Comparison of ENCODE assay signal across 32 cellular contexts in the genomic region with DNA sequence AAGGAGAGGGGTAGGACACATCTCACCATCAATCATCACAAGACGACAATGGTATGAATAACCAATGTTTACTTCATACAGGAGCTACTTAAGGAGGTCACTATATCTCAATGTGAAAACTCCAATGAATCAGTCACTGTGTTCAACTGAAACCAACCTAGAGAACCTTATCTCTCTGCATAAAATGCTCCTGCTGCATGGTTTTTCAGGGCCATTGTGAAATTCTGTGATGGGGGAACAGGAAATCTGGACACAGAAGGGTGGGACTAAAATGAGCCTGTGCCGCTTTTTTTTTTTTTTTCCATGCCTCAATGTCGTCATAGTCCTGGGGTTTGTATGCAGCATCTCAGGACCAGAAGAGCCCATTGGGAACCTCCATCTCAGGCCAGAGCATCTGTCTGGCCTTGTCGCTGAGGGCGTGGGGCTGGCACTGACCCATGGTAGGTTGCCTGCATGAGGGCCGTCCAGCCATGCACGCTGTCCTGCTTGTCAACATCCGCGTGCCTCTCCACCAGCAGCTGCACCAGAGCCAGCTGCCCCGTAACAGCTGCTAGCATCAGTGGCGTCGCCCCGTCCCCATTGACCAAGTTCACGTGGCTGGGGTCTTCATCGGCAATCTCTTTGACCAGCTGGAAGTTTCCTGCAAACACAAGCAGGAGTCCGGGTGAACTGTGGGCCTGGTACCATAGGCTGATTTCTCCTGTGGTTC. TPM values are rescaled to one million over a fixed set of nuclear protein-coding genes. Genes with fewer than 3 reads are reported as not detected.
DNase-seq lines count a peak whose midpoint lies in the region; ATAC-seq and FAIRE-seq lines count a peak whose summit lies in the region.
"Had no signal": no experiment of that assay in that cellular context is flagged by ENCODE, and none has a peak within 500 bp of the region (broad histone marks: within the 10 kb centered on the region; RNA-seq: fewer than 3 reads in every experiment).

No MANE protein-coding gene starts in this region.

- H3K27ac Mint-ChIP-seq in activated CD8-positive, alpha-beta memory T cell treated with anti-CD3 and anti-CD28 coated beads, Interleukin-2, amount 10 ng/mL, durations not matched to agents 7 days and 5 days: no peak overlapping the region
- H3K27ac Mint-ChIP-seq in activated T-helper 2 cell treated with anti-CD3 and anti-CD28 coated beads, Interferon-gamma antibody, Interleukin-2, Interleukin-4, amounts not matched to agents 10 μg/mL and 5 μg/mL and 100 μg/mL, durations not matched to agents 14 hours and 24 hours and 36 hours: no peak overlapping the region
- H3K27ac Mint-ChIP-seq: activated CD4-positive, alpha-beta T cell treated with anti-CD3 and anti-CD28 coated beads for 36 hours; activated CD8-positive, alpha-beta T cell treated with anti-CD3 and anti-CD28 coated beads for 36 hours; activated naive CD8-positive, alpha-beta T cell treated with anti-CD3 and anti-CD28 coated beads, Interleukin-2, amount 50 U/mL, for 24 hours; GM23338; HFFc6; IgD-negative memory B cell; stimulated activated effector memory CD8-positive, alpha-beta T cell treated with anti-CD3 and anti-CD28 coated beads, Interleukin-12 subunit alpha, Interleukin-12 subunit beta, amount 100 ng/mL, for 72 hours; T-helper 1 cell treated with Interleukin-12 subunit alpha and Interleukin-12 subunit beta and Interleukin-4 antibody, amounts not matched to agents 30 μg/mL and 1 μg/mL, for 36 hours had no signal

- ATAC-seq in activated CD8-positive, alpha-beta memory T cell treated with anti-CD3 and anti-CD28 coated beads, Interleukin-2, amount 10 ng/mL, durations not matched to agents 7 days and 5 days: no peak
- ATAC-seq in GM18909 (IDR thresholded peaks at IDR 0.05; ENCODE audit: poor library complexity, unreplicated experiment) (no peak), HG02588 (IDR thresholded peaks at IDR 0.05; ENCODE audit: unreplicated experiment) (no peak)
- ATAC-seq: activated CD4-positive, alpha-beta T cell treated with anti-CD3 and anti-CD28 coated beads for 36 hours; activated CD8-positive, alpha-beta T cell treated with anti-CD3 and anti-CD28 coated beads for 36 hours; activated naive CD8-positive, alpha-beta T cell treated with anti-CD3 and anti-CD28 coated beads, Interleukin-2, amount 50 U/mL, for 24 hours; effector memory CD8-positive, alpha-beta T cell; GM23338; naive thymus-derived CD4-positive, alpha-beta T cell; stimulated activated effector memory CD8-positive, alpha-beta T cell treated with anti-CD3 and anti-CD28 coated beads, Interleukin-12 subunit alpha, Interleukin-12 subunit beta, amount 100 ng/mL, for 72 hours had no signal

- no peaks in the 10 kb centered on the region for H3K9me3 Mint-ChIP-seq in activated CD8-positive, alpha-beta memory T cell treated with anti-CD3 and anti-CD28 coated beads, Interleukin-2, amount 10 ng/mL, durations not matched to agents 7 days and 5 days (ENCODE audit: low read depth)
- no peaks in the 10 kb centered on the region for H3K9me3 Mint-ChIP-seq in activated T-helper 2 cell treated with anti-CD3 and anti-CD28 coated beads, Interferon-gamma antibody, Interleukin-2, Interleukin-4, amounts not matched to agents 10 μg/mL and 5 μg/mL and 100 μg/mL, durations not matched to agents 14 hours and 24 hours and 36 hours
- H3K9me3 Mint-ChIP-seq: activated CD8-positive, alpha-beta T cell treated with anti-CD3 and anti-CD28 coated beads for 36 hours; activated naive CD8-positive, alpha-beta T cell treated with anti-CD3 and anti-CD28 coated beads, Interleukin-2, amount 50 U/mL, for 24 hours; effector memory CD8-positive, alpha-beta T cell; GM23338; HFFc6; IgD-negative memory B cell; naive thymus-derived CD4-positive, alpha-beta T cell; stimulated activated effector memory CD8-positive, alpha-beta T cell treated with anti-CD3 and anti-CD28 coated beads, Interleukin-12 subunit alpha, Interleukin-12 subunit beta, amount 100 ng/mL, for 72 hours; T-helper 1 cell treated with Interleukin-12 subunit alpha and Interleukin-12 subunit beta and Interleukin-4 antibody, amounts not matched to agents 30 μg/mL and 1 μg/mL, for 36 hours had no signal

- no peak overlapping the region for H3K4me3 Mint-ChIP-seq in activated CD8-positive, alpha-beta memory T cell treated with anti-CD3 and anti-CD28 coated beads, Interleukin-2, amount 10 ng/mL, durations not matched to agents 7 days and 5 days
- no peak overlapping the region for H3K4me3 Mint-ChIP-seq in activated T-helper 2 cell treated with anti-CD3 and anti-CD28 coated beads, Interferon-gamma antibody, Interleukin-2, Interleukin-4, amounts not matched to agents 10 μg/mL and 5 μg/mL and 100 μg/mL, durations not matched to agents 14 hours and 24 hours and 36 hours (ENCODE audit: low read depth)
- H3K4me3 Mint-ChIP-seq: activated CD4-positive, alpha-beta T cell treated with anti-CD3 and anti-CD28 coated beads for 36 hours; activated CD8-positive, alpha-beta T cell treated with anti-CD3 and anti-CD28 coated beads for 36 hours; activated naive CD8-positive, alpha-beta T cell treated with anti-CD3 and anti-CD28 coated beads, Interleukin-2, amount 50 U/mL, for 24 hours; effector memory CD8-positive, alpha-beta T cell; GM23338; HFFc6; naive thymus-derived CD4-positive, alpha-beta T cell; stimulated activated effector memory CD8-positive, alpha-beta T cell treated with anti-CD3 and anti-CD28 coated beads, Interleukin-12 subunit alpha, Interleukin-12 subunit beta, amount 100 ng/mL, for 72 hours; T-helper 1 cell treated with Interleukin-12 subunit alpha and Interleukin-12 subunit beta and Interleukin-4 antibody, amounts not matched to agents 30 μg/mL and 1 μg/mL, for 36 hours had no signal

- peak; percentile 19 for DNase-seq in activated CD8-positive, alpha-beta memory T cell treated with anti-CD3 and anti-CD28 coated beads, Interleukin-2, amount 10 ng/mL, durations not matched to agents 7 days and 5 days
- DNase-seq in activated CD8-positive, alpha-beta memory T cell treated with anti-CD3 and anti-CD28 coated beads, Interleukin-2, amount 50 U/mL, for 4 hours: no peak
- DNase-seq in activated T-helper 2 cell treated with anti-CD3 and anti-CD28 coated beads, Interferon-gamma antibody, Interleukin-2, Interleukin-4, amounts not matched to agents 10 μg/mL and 5 μg/mL and 100 μg/mL, durations not matched to agents 14 hours and 24 hours and 36 hours (ENCODE audit: low spot score): peak; percentile 0
- DNase-seq in mucosa of gallbladder (ENCODE audit: low spot score) (peak; percentile 7), urothelium cell line (ENCODE audit: low spot score) (no peak), GF-D8 (lab: John Stamatoyannopoulos, UW) (no peak)
- DNase-seq: 8988T; activated CD4-positive, alpha-beta T cell treated with anti-CD3 and anti-CD28 coated beads for 36 hours; activated CD8-positive, alpha-beta T cell treated with anti-CD3 and anti-CD28 coated beads for 36 hours; activated naive CD8-positive, alpha-beta T cell treated with anti-CD3 and anti-CD28 coated beads, Interleukin-2, amount 50 U/mL, for 24 hours; activated T-cell treated with anti-CD3 and anti-CD28 coated beads, Interleukin-2, amount 50 U/mL, for 1 hour; C1 segment of cervical spinal cord; caudate nucleus; cortex of kidney; effector memory CD8-positive, alpha-beta T cell; HFFc6; left ventricle myocardium inferior; NCI-H1105 treated with DMSO at 0.1 percent for 48 hours; NCI-H187 treated with DMSO at 0.1 percent for 48 hours; NCI-H2171 treated with DMSO at 0.1 percent for 48 hours; NCI-H510A; nucleus accumbens; RPMI8226; transverse colon had no signal

- H3K27me3 Mint-ChIP-seq in activated CD8-positive, alpha-beta memory T cell treated with anti-CD3 and anti-CD28 coated beads, Interleukin-2, amount 10 ng/mL, durations not matched to agents 7 days and 5 days: no peaks in the 10 kb centered on the region
- H3K27me3 Mint-ChIP-seq in activated T-helper 2 cell treated with anti-CD3 and anti-CD28 coated beads, Interferon-gamma antibody, Interleukin-2, Interleukin-4, amounts not matched to agents 10 μg/mL and 5 μg/mL and 100 μg/mL, durations not matched to agents 14 hours and 24 hours and 36 hours (ENCODE audit: low read depth): no peaks in the 10 kb centered on the region
- H3K27me3 Mint-ChIP-seq: activated CD4-positive, alpha-beta T cell treated with anti-CD3 and anti-CD28 coated beads for 36 hours; activated CD8-positive, alpha-beta T cell treated with anti-CD3 and anti-CD28 coated beads for 36 hours; activated naive CD8-positive, alpha-beta T cell treated with anti-CD3 and anti-CD28 coated beads, Interleukin-2, amount 50 U/mL, for 24 hours; effector memory CD8-positive, alpha-beta T cell; IgD-negative memory B cell; naive thymus-derived CD4-positive, alpha-beta T cell had no signal

- H3K36me3 Mint-ChIP-seq in activated CD8-positive, alpha-beta memory T cell treated with anti-CD3 and anti-CD28 coated beads, Interleukin-2, amount 10 ng/mL, durations not matched to agents 7 days and 5 days: no peaks in the 10 kb centered on the region
- H3K36me3 Mint-ChIP-seq in activated T-helper 2 cell treated with anti-CD3 and anti-CD28 coated beads, Interferon-gamma antibody, Interleukin-2, Interleukin-4, amounts not matched to agents 10 μg/mL and 5 μg/mL and 100 μg/mL, durations not matched to agents 14 hours and 24 hours and 36 hours (ENCODE audit: low read depth): no peaks in the 10 kb centered on the region
- H3K36me3 Mint-ChIP-seq: stimulated activated effector memory CD8-positive, alpha-beta T cell treated with anti-CD3 and anti-CD28 coated beads, Interleukin-12 subunit alpha, Interleukin-12 subunit beta, amount 100 ng/mL, for 72 hours had no signal

- CTCF ChIA-PET in activated CD8-positive, alpha-beta memory T cell treated with anti-CD3 and anti-CD28 coated beads, Interleukin-2, amount 10 ng/mL, durations not matched to agents 7 days and 5 days (lab: Charles Lee): interaction anchor here (1.3 to 2.7 kb wide), 2 partner anchors 9 to 191 kb away, joined by 3 to 13 read pairs; no protein-coding TSS in a partner anchor

- intact Hi-C loops in activated T-helper 2 cell treated with anti-CD3 and anti-CD28 coated beads, Interferon-gamma antibody, Interleukin-2, Interleukin-4, amounts not matched to agents 10 μg/mL and 5 μg/mL and 100 μg/mL, durations not matched to agents 14 hours and 24 hours and 36 hours (cut with micrococcal nuclease): no loop called here

- no peaks in the 10 kb centered on the region for H3K4me1 Mint-ChIP-seq in activated CD8-positive, alpha-beta memory T cell treated with anti-CD3 and anti-CD28 coated beads, Interleukin-2, amount 10 ng/mL, durations not matched to agents 7 days and 5 days
- no peaks in the 10 kb centered on the region for H3K4me1 Mint-ChIP-seq in activated T-helper 2 cell treated with anti-CD3 and anti-CD28 coated beads, Interferon-gamma antibody, Interleukin-2, Interleukin-4, amounts not matched to agents 10 μg/mL and 5 μg/mL and 100 μg/mL, durations not matched to agents 14 hours and 24 hours and 36 hours (ENCODE audit: low read depth)
- H3K4me1 Mint-ChIP-seq: activated CD4-positive, alpha-beta T cell treated with anti-CD3 and anti-CD28 coated beads for 36 hours; activated naive CD8-positive, alpha-beta T cell treated with anti-CD3 and anti-CD28 coated beads, Interleukin-2, amount 50 U/mL, for 24 hours; GM23338; IgD-negative memory B cell; stimulated activated effector memory CD8-positive, alpha-beta T cell treated with anti-CD3 and anti-CD28 coated beads, Interleukin-12 subunit alpha, Interleukin-12 subunit beta, amount 100 ng/mL, for 72 hours had no signal

- FAIRE-seq in urothelium cell line (lab: Jason Lieb, UNC): peak; percentile 56
- FAIRE-seq: islet of Langerhans had no signal

RNA-seq across cellular contexts. Expression of a gene that starts 12.7 kb away (rescaled TPM):
- 1 to 10 TPM; 6.5 to 9.2 TPM for total RNA-seq in activated CD8-positive, alpha-beta memory T cell treated with anti-CD3 and anti-CD28 coated beads, Interleukin-2, amount 10 ng/mL, durations not matched to agents 7 days and 5 days
- total RNA-seq in activated T-helper 2 cell treated with anti-CD3 and anti-CD28 coated beads, Interferon-gamma antibody, Interleukin-2, Interleukin-4, amounts not matched to agents 10 μg/mL and 5 μg/mL and 100 μg/mL, durations not matched to agents 14 hours and 24 hours and 36 hours: 10.9 and 11.2 TPM in 2 replicates
- 22.6 TPM for total RNA-seq in mucosa of gallbladder

RNA-seq across cellular contexts. Expression of a gene that starts 23.8 kb away (rescaled TPM):
- 1 to 10 TPM; 3.5 to 9.9 TPM for total RNA-seq in activated CD8-positive, alpha-beta memory T cell treated with anti-CD3 and anti-CD28 coated beads, Interleukin-2, amount 10 ng/mL, durations not matched to agents 7 days and 5 days
- total RNA-seq in activated T-helper 2 cell treated with anti-CD3 and anti-CD28 coated beads, Interferon-gamma antibody, Interleukin-2, Interleukin-4, amounts not matched to agents 10 μg/mL and 5 μg/mL and 100 μg/mL, durations not matched to agents 14 hours and 24 hours and 36 hours: 2.3 and 2.8 TPM in 2 replicates
- total RNA-seq in mucosa of gallbladder: 28.6 TPM

Comparison
In these comparisons a context has a peak if more than half of its experiments do, and no peak if none do; other contexts are left out.
1. DNase-seq: peak in activated CD8-positive, alpha-beta memory T cell treated with anti-CD3 and anti-CD28 coated beads, Interleukin-2, amount 10 ng/mL, durations not matched to agents 7 days and 5 days (single experiment), activated T-helper 2 cell treated with anti-CD3 and anti-CD28 coated beads, Interferon-gamma antibody, Interleukin-2, Interleukin-4, amounts not matched to agents 10 μg/mL and 5 μg/mL and 100 μg/mL, durations not matched to agents 14 hours and 24 hours and 36 hours (single experiment) and mucosa of gallbladder (single experiment); none in activated CD8-positive, alpha-beta memory T cell treated with anti-CD3 and anti-CD28 coated beads, Interleukin-2, amount 50 U/mL, for 4 hours (single experiment), urothelium cell line (single experiment) and GF-D8 (single experiment).